8 cellular contexts compared by ENCODE assay signal in the genomic region with DNA sequence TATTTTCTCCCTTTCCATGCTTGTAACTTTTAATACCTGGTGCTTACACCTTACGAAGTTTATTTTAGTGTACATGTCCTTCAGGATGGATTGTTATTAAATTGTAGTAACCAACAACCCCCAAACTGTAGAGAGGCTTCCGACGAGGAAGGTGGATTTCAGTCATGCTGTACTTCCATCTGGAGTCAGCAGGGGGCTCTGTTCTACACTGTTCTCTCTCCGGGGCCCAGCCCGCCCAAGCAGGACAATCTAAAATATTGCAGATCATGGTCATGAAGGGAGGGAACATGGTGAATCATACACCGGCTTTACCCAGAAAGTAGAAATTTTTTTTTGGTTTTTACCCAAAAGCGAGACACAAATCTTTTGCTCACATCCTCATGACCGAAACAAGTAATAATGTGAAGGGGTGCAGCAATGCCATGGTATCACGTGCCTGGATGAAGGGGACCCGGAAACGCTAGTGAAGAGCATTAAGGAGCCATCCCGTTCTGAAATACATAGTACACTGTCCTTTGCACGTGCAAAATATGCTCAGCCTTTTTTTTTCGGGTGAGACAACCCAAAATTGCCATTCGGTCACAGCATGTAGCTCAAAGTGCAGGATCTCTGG.
DNase-seq lines count a peak whose midpoint lies in the region; ATAC-seq and TF ChIP-seq lines count a peak whose summit lies in the region.

No MANE protein-coding gene starts in this region.

- H3K9me3 ChIP-seq in lung (ENCODE audit: control insufficient read depth in 2 of 2, insufficient read depth in 1 of 2, low read length in 1 of 2): no peaks in the 10 kb centered on the region

- peak; percentile 68 for TF ChIP-seq CTCF in lung (IDR thresholded peaks at IDR 0.05; ENCODE audit: control extremely low read depth, extremely low read depth)

- ATAC-seq in HG02763 (IDR thresholded peaks at IDR 0.05; ENCODE audit: unreplicated experiment): peak; percentile 76
- peak; percentile 83 for ATAC-seq in lung (ENCODE audit: insufficient read depth, low FRiP score)

- H3K27me3 ChIP-seq in lung (ENCODE audit: control insufficient read depth, insufficient read depth): no peaks in the 10 kb centered on the region

- no peaks in the 10 kb centered on the region for H3K36me3 ChIP-seq in lung (ENCODE audit: control insufficient read depth in 2 of 2, insufficient read depth in 2 of 2, low read length in 2 of 2)

- no peak overlapping the region for H3K4me3 ChIP-seq in lung

- no peak overlapping the region for H3K27ac ChIP-seq in lung (ENCODE audit: low read depth in 1 of 2, low read length in 1 of 2)

- DNase-seq in NCI-H524 (lab: John Stamatoyannopoulos, UW) (peak; percentile 4 to 46), NCI-H524 treated with DMSO at 0.1 percent for 48 hours (lab: John Stamatoyannopoulos, UW) (no peak), NCI-H2107 (lab: John Stamatoyannopoulos, UW) (peak; percentile 19), lung (ENCODE audit: low spot score) (peak; percentile 67)
- DNase-seq in activated CD4-positive, alpha-beta T cell treated with anti-CD3 and anti-CD28 coated beads, Interleukin-2, amount 50 U/mL, for 1 hour: peak; percentile 58
- peak; percentile 48 for DNase-seq in effector CD4-positive, alpha-beta T cell
- peak; percentile 1 for DNase-seq in stimulated activated CD8-positive, alpha-beta memory T cell treated with anti-CD3 and anti-CD28 coated beads, Interleukin-12 subunit alpha, Interleukin-12 subunit beta, amount 100 ng/mL, for 4 hours (ENCODE audit: low read depth)

- 49 to 50% methylated on average over 15 of the region's 15 CpGs for WGBS in lung, 2 donors

- no peaks in the 10 kb centered on the region for H3K4me1 ChIP-seq in lung (ENCODE audit: control insufficient read depth in 2 of 2, insufficient read depth in 2 of 2, low read length in 2 of 2)
